ENCODE assay signal across 28 cellular contexts in the genomic region with DNA sequence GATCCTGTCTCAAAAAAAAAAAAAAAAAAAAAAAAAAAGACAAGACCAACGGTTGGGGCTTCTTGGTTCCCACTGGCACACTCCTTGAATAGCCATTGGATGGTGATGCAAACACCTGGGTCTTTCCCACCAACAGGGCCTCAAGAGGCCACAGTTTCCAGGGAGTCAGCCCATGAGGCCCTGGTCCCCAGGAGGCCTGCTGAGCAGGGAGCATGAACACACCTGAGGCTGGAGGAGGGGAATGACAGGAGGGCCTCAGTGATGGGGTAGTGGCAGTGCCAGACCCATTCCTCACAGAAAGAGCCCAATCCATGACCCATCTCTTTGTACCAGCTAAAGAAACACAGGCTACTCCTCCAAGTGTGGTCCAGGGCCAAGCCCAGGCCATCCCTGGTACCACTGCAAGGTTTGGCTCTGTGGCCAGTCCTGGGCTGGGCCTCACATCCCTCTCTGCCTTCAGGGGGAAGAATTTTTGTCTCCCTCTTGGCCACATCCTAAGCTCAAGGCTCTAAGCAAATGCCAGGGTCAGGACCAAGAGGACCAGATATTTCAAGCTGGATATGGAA. TPM values are rescaled to one million over a fixed set of nuclear protein-coding genes. Genes with fewer than 3 reads are reported as not detected.
DNase-seq lines count a peak whose midpoint lies in the region; ATAC-seq, FAIRE-seq and TF ChIP-seq lines count a peak whose summit lies in the region.
"Had no signal": no experiment of that assay in that cellular context is flagged by ENCODE, and none has a peak within 500 bp of the region (broad histone marks: within the 10 kb centered on the region; RNA-seq: fewer than 3 reads in every experiment).

No MANE protein-coding gene starts in this region.

- peaks cover 0 to 8% of the 10 kb centered on the region in 2 experiments; a peak in 1 of 4 replicates for H3K4me1 ChIP-seq in HCT116 (ENCODE audit: control insufficient read depth in 1 of 2, insufficient read depth in 2 of 2, low read length in 2 of 2)
- H3K4me1 ChIP-seq in HepG2 (ENCODE audit: insufficient read depth, low read length), result peaks cover 1% of the 10 kb centered on the region
- peaks cover 0 to 17% (median 10%) of the 10 kb centered on the region in 6 donors for H3K4me1 ChIP-seq in spleen
- H3K4me1 ChIP-seq: colonic mucosa, psoas muscle had no signal

- no peak for DNase-seq in HCT116 (ENCODE audit: low read depth, low spot score)
- peak in 1 of 34 experiments; percentile 2 for DNase-seq in T-cell
- no peak for DNase-seq in HepG2 (ENCODE audit: low spot score)
- DNase-seq in spleen, result peak; percentile 29
- no peak for DNase-seq in activated effector memory CD4-positive, alpha-beta T cell treated with anti-CD3 and anti-CD28 coated beads, Interleukin-2, amount 50 U/mL, for 16 hours
- no peak for DNase-seq in D341Med (ENCODE audit: low spot score)
- no peak for DNase-seq in Ammon's horn (ENCODE audit: low spot score)
- DNase-seq: activated CD4-positive, alpha-beta T cell treated with anti-CD3 and anti-CD28 coated beads, Interleukin-2, amount 10 ng/mL, durations not matched to agents 24 days and 14 days; activated gamma-delta T cell; brain microvascular endothelial cell; CD4-positive, CD25-positive, alpha-beta regulatory T cell; colonic mucosa; EL; HCEC 1CT; hypothalamus; NCI-H1694 treated with DMSO at 0.1 percent for 48 hours; NCI-H2171; NCI-H526 treated with DMSO at 0.1 percent for 48 hours; psoas muscle; stimulated activated CD4-positive, alpha-beta T cell treated with anti-CD3 and anti-CD28 coated beads, Interleukin-1b, Interleukin-23, amount 100 ng/mL, for 48 hours had no signal

- H3K36me3 ChIP-seq in HCT116 (ENCODE audit: control insufficient read depth in 1 of 2, insufficient read depth in 2 of 2, low read length in 2 of 2), result no peaks in the 10 kb centered on the region
- H3K36me3 ChIP-seq in HepG2 (replicated peaks in 1 of 2; ENCODE audit: control insufficient read depth in 1 of 2, insufficient read depth in 2 of 2, low read length in 2 of 2), result peaks cover 33 to 58% of the 10 kb centered on the region in 2 experiments
- peaks cover 0 to 37% (median 17%) of the 10 kb centered on the region in 6 donors for H3K36me3 ChIP-seq in spleen
- H3K36me3 ChIP-seq: colonic mucosa had no signal

- H2AFZ ChIP-seq in HCT116 (ENCODE audit: low read depth, low read length, poor library complexity, severe bottlenecking), result no peak overlapping the region
- H2AFZ ChIP-seq in HepG2 (ENCODE audit: low read length), result no peak overlapping the region

- WGBS in HepG2 (ENCODE audit: low lambda C conversion rate), result 70% methylated on average over 1 of the region's 1 CpG
- 73 to 100% (median 77%) methylated on average over 1 of the region's 1 CpG for WGBS in spleen, 5 donors

- intact Hi-C loops in HCT116 (cut with micrococcal nuclease) (no loop called here), HepG2 (cut with micrococcal nuclease; ENCODE audit: unreplicated experiment) (no loop called here), spleen (cut with DNase I; ENCODE audit: low total_unique reads) (no loop called here)

- H3K79me2 ChIP-seq in HCT116 (ENCODE audit: insufficient read depth, low read length) (no peaks in the 10 kb centered on the region), HepG2 (ENCODE audit: insufficient read depth, low read length) (peaks cover 3% of the 10 kb centered on the region)

- no peaks in the 10 kb centered on the region for H3K27me3 ChIP-seq in HCT116 (ENCODE audit: insufficient read depth, low read length)
- H3K27me3 ChIP-seq in HepG2 (ENCODE audit: control insufficient read depth in 1 of 2, insufficient read depth in 2 of 2, low read length in 2 of 2), result no peaks in the 10 kb centered on the region
- H3K27me3 ChIP-seq in spleen (replicated peaks in 1 of 7), result no peaks in the 10 kb centered on the region
- H3K27me3 ChIP-seq: brain microvascular endothelial cell, colonic mucosa, esophagus muscularis mucosa, gastroesophageal sphincter, testis had no signal

- no peak for TF ChIP-seq RAD21 in HCT116 (IDR thresholded peaks at IDR 0.05; ENCODE audit: low read depth)
- TF ChIP-seq RAD21 in HepG2 (CRISPR knock-in tag; IDR thresholded peaks at IDR 0.05), result no peak

- BruUV-seq in HCT116 (replicated peaks; lab: Mats Ljungman, UMichigan) (no TSS peak), HepG2 (replicated peaks; lab: Mats Ljungman, UMichigan) (no TSS peak)

- H3K4me3 Mint-ChIP-seq in T-cell, result no peak overlapping the region
- H3K4me3 Mint-ChIP-seq: activated CD4-positive, alpha-beta T cell treated with anti-CD3 and anti-CD28 coated beads, Interleukin-2, amount 10 ng/mL, durations not matched to agents 24 days and 14 days; CD4-positive, CD25-positive, alpha-beta regulatory T cell; stimulated activated effector memory CD8-positive, alpha-beta T cell treated with anti-CD3 and anti-CD28 coated beads, Interleukin-12 subunit alpha, Interleukin-12 subunit beta, amount 100 ng/mL, for 72 hours; T-helper 2 cell treated with Interferon-gamma antibody and Interleukin-4, amounts not matched to agents 5 μg/mL and 100 μg/mL, for 36 hours had no signal

- CTCF ChIA-PET in HCT116 (lab: Charles Lee) (no interaction called here), T-cell (lab: Charles Lee) (interaction anchor here in 1 of 2 donors (0.6 kb wide), 2 partner anchors 865 to 887 kb away, joined by 3 to 6 read pairs; no protein-coding TSS in a partner anchor), HepG2 (lab: Yijun Ruan, JAX; ENCODE audit: low intra/inter-chr PET ratio, low total read pairs) (no interaction called here)

- no peaks in the 10 kb centered on the region for H3K9me3 Mint-ChIP-seq in T-cell
- H3K9me3 Mint-ChIP-seq: activated CD4-positive, alpha-beta T cell treated with anti-CD3 and anti-CD28 coated beads, Interleukin-2, amount 10 ng/mL, durations not matched to agents 24 days and 14 days; CD4-positive, CD25-positive, alpha-beta regulatory T cell; stimulated activated effector memory CD8-positive, alpha-beta T cell treated with anti-CD3 and anti-CD28 coated beads, Interleukin-12 subunit alpha, Interleukin-12 subunit beta, amount 100 ng/mL, for 72 hours; T-helper 2 cell treated with Interferon-gamma antibody and Interleukin-4, amounts not matched to agents 5 μg/mL and 100 μg/mL, for 36 hours had no signal

- TF ChIP-seq CTCF in HCT116 (IDR thresholded peaks at IDR 0.05 in 2 of 3, conservative IDR thresholded peaks at IDR 0.05 in 1 of 3; ENCODE audit: borderline replicate concordance in 1 of 3, insufficient read depth in 1 of 3, low read depth in 2 of 3, low read length in 2 of 3) (no peak), HepG2 (CRISPR knock-in tag; IDR thresholded peaks at IDR 0.05) (no peak), spleen (IDR thresholded peaks at IDR 0.05 in 8 of 11, conservative IDR thresholded peaks at IDR 0.05 in 3 of 11) (no peak)

- no peak for FAIRE-seq in HepG2 (lab: Jason Lieb, UNC)

- H3K27ac ChIP-seq in HCT116 (ENCODE audit: low read depth, low read length) (no peak overlapping the region), HepG2 (ENCODE audit: extremely low read length, insufficient read depth, low read length) (no peak overlapping the region), spleen (no peak overlapping the region)
- H3K27ac ChIP-seq: brain microvascular endothelial cell, colonic mucosa, gastroesophageal sphincter, psoas muscle, testis had no signal

- H3K9ac ChIP-seq in HCT116 (ENCODE audit: low read length) (no peak overlapping the region), HepG2 (ENCODE audit: insufficient read depth, low read depth, low read length) (no peak overlapping the region)

- no peaks in the 10 kb centered on the region for H3K27me3 Mint-ChIP-seq in T-cell
- H3K27me3 Mint-ChIP-seq: activated CD4-positive, alpha-beta T cell treated with anti-CD3 and anti-CD28 coated beads, Interleukin-2, amount 10 ng/mL, durations not matched to agents 24 days and 14 days had no signal

- H3K9me3 ChIP-seq in HCT116 (ENCODE audit: control insufficient read depth in 1 of 2, insufficient read depth in 1 of 2, low read depth in 1 of 2, low read length in 2 of 2) (no peaks in the 10 kb centered on the region), HepG2 (ENCODE audit: low read length) (no peaks in the 10 kb centered on the region), spleen (no peaks in the 10 kb centered on the region)
- H3K9me3 ChIP-seq: colonic mucosa, esophagus muscularis mucosa, gastroesophageal sphincter, psoas muscle, testis had no signal

- no peak for TF ChIP-seq EP300 in HepG2 (IDR thresholded peaks at IDR 0.05; ENCODE audit: low read depth in 2 of 2, low read length in 2 of 2)
- no peak for TF ChIP-seq EP300 in HepG2 (CRISPR knock-in tag; IDR thresholded peaks at IDR 0.05; ENCODE audit: borderline replicate concordance)

- TF ChIP-seq POLR2A in HCT116 (IDR thresholded peaks at IDR 0.05; ENCODE audit: borderline replicate concordance, extremely low read depth, insufficient read depth, insufficient read length) (no peak), HepG2 (IDR thresholded peaks at IDR 0.05; ENCODE audit: insufficient read depth in 1 of 2, low read depth in 2 of 2, low read length in 2 of 2) (no peak), spleen (IDR thresholded peaks at IDR 0.05) (no peak)

- peaks cover 9 to 21% (median 17%) of the 10 kb centered on the region in 3 donors for H3K4me1 Mint-ChIP-seq in T-cell

- POLR2A ChIA-PET in HCT116 (lab: Charles Lee) (no interaction called here), T-cell (lab: Charles Lee) (interaction anchor here in 1 of 2 donors (0.7 kb wide), 1 partner anchor 14 kb away, joined by 8 read pairs; a partner anchor contains a TSS), HepG2 (lab: Yijun Ruan, JAX) (interaction anchor here (0.7 kb wide), 1 partner anchor 9 kb away, joined by 3 read pairs; no protein-coding TSS in a partner anchor)

- H3K4me3 ChIP-seq in HCT116 (replicated peaks in 1 of 2; ENCODE audit: low read depth in 1 of 2, low read length in 2 of 2), result no peak overlapping the region
- no peak overlapping the region for H3K4me3 ChIP-seq in HepG2 (replicated peaks in 1 of 3; ENCODE audit: insufficient read depth in 1 of 3, low read depth in 2 of 3, low read length in 3 of 3)
- no peak overlapping the region for H3K4me3 ChIP-seq in spleen
- H3K4me3 ChIP-seq: colonic mucosa, esophagus muscularis mucosa, gastroesophageal sphincter, lung, psoas muscle, skin epidermis, testis had no signal

- no peaks in the 10 kb centered on the region for H3K9me2 ChIP-seq in HCT116 (ENCODE audit: insufficient read depth)

- peak overlapping the region; percentile 19 to 28 for H3K27ac Mint-ChIP-seq in T-cell
- H3K27ac Mint-ChIP-seq: activated CD4-positive, alpha-beta T cell treated with anti-CD3 and anti-CD28 coated beads, Interleukin-2, amount 10 ng/mL, durations not matched to agents 24 days and 14 days; stimulated activated effector memory CD8-positive, alpha-beta T cell treated with anti-CD3 and anti-CD28 coated beads, Interleukin-12 subunit alpha, Interleukin-12 subunit beta, amount 100 ng/mL, for 72 hours had no signal

- H3K4me2 ChIP-seq in HCT116 (ENCODE audit: low read length), result no peak overlapping the region
- H3K4me2 ChIP-seq in HepG2 (ENCODE audit: low read depth, low read length), result no peak overlapping the region

- 0 out of 2 replicates have a peak, but pooled peaks have one; percentile 26 for ATAC-seq in HCT116
- no peak for ATAC-seq in T-cell (replicated peaks in 1 of 4)
- ATAC-seq in HepG2, result no peak
- ATAC-seq: gastroesophageal sphincter; psoas muscle; stimulated activated effector memory CD8-positive, alpha-beta T cell treated with anti-CD3 and anti-CD28 coated beads, Interleukin-12 subunit alpha, Interleukin-12 subunit beta, amount 100 ng/mL, for 72 hours had no signal

- in situ Hi-C loops in HepG2 (cut with HindIII; ENCODE audit: extremely low pct_ligation_motif_present, low pct_unique_long_range_greater_than_20kb), result no loop called here

- peaks cover 9% of the 10 kb centered on the region for H3K36me3 Mint-ChIP-seq in T-cell
- H3K36me3 Mint-ChIP-seq: CD4-positive, CD25-positive, alpha-beta regulatory T cell had no signal

- H4K20me1 ChIP-seq in HCT116 (ENCODE audit: insufficient read depth) (no peaks in the 10 kb centered on the region), HepG2 (ENCODE audit: insufficient read depth, low read length) (no peaks in the 10 kb centered on the region)

- RAD21 ChIA-PET in HCT116 (lab: Charles Lee; ENCODE audit: low non-redundant PET in 1 of 2, low total read pairs in 2 of 2, uncharacterized antibody in 2 of 2, unreplicated experiment in 2 of 2), result no interaction called here

RNA-seq across cellular contexts. Expression of a gene that starts 13.9 kb away (rescaled TPM):
- total RNA-seq in HCT116 (2021; ENCODE audit: unreplicated experiment), result 28.8 TPM
- 17.8 and 19.7 TPM in 2 replicates for polyA plus RNA-seq in HCT116 (2012)
- total RNA-seq in T-cell, result 10 to 100 TPM; 34.6 to 62.2 (median 48.4) TPM
- 67.6 and 97.1 TPM in 2 replicates for total RNA-seq in HepG2 (2016; rRNA removed; fragmentation: Illumina TruSeq; extraction: Trizol)
- total RNA-seq in HepG2 (2016; cell fraction: cytosol; rRNA removed; fragmentation: Illumina TruSeq; extraction: Trizol; ENCODE audit: low read depth), result 43.5 and 44.1 TPM in 2 replicates
- 66.0 and 92.7 TPM in 2 replicates for total RNA-seq in HepG2 (2016; cell fraction: insoluble cytoplasmic fraction; rRNA removed; fragmentation: Illumina TruSeq; extraction: Trizol)
- 109 and 111 TPM in 2 replicates for total RNA-seq in HepG2 (2016; cell fraction: membrane; rRNA removed; fragmentation: Illumina TruSeq; extraction: Trizol)
- total RNA-seq in HepG2 (2016; cell fraction: nucleus; rRNA removed; fragmentation: Illumina TruSeq; extraction: Trizol), result 24.1 and 29.7 TPM in 2 replicates
- 50.8 and 64.3 TPM in 2 replicates for polyA plus RNA-seq in HepG2 (2011; rRNA removed)
- polyA plus RNA-seq in HepG2 (2011; cell fraction: cytosol; rRNA removed), result 39.2 and 54.5 TPM in 2 replicates
- polyA plus RNA-seq in HepG2 (2011; cell fraction: nucleus; rRNA removed), result 13.9 and 16.0 TPM in 2 replicates
- polyA plus RNA-seq in HepG2 (2012), result 30.2 and 34.8 TPM in 2 replicates
- polyA plus RNA-seq in HepG2 (2016; cell fraction: cytosol; fragmentation: Illumina TruSeq; extraction: Trizol; ENCODE audit: low read depth), result 58.2 and 66.9 TPM in 2 replicates
- 110 and 111 TPM in 2 replicates for polyA plus RNA-seq in HepG2 (2016; cell fraction: insoluble cytoplasmic fraction; fragmentation: Illumina TruSeq; extraction: Trizol; ENCODE audit: low read depth)
- polyA plus RNA-seq in HepG2 (2016; cell fraction: membrane; fragmentation: Illumina TruSeq; extraction: Trizol; ENCODE audit: low read depth), result 110 and 116 TPM in 2 replicates
- polyA plus RNA-seq in HepG2 (2016; cell fraction: nucleus; fragmentation: Illumina TruSeq; extraction: Trizol; ENCODE audit: insufficient read depth, low read depth), result 41.6 and 42.0 TPM in 2 replicates
- polyA minus RNA-seq in HepG2 (2011; rRNA and poly(A)+ RNA removed; ENCODE audit: low replicate concordance), result 31.4 and 38.5 TPM in 2 replicates
- polyA minus RNA-seq in HepG2 (2011; cell fraction: cytosol; rRNA and poly(A)+ RNA removed), result 29.3 and 33.2 TPM in 2 replicates
- polyA minus RNA-seq in HepG2 (2011; cell fraction: nucleus; rRNA and poly(A)+ RNA removed), result 14.2 and 21.6 TPM in 2 replicates
- 10 to 100 TPM; 38.0 to 84.6 (median 62.4) TPM for total RNA-seq in spleen
- 10 to 100 TPM; 30.1 to 65.1 (median 35.7) TPM for polyA plus RNA-seq in spleen

RNA-seq across cellular contexts. Expression of a gene that starts 25.5 kb away (rescaled TPM):
- total RNA-seq in HCT116 (2021; ENCODE audit: unreplicated experiment), result 3.1 TPM
- 5.3 and 5.9 TPM in 2 replicates for polyA plus RNA-seq in HCT116 (2012)
- total RNA-seq in T-cell, result 1 to 10 TPM; 1.4 to 4.3 (median 3.3) TPM
- total RNA-seq in HepG2 (2016; rRNA removed; fragmentation: Illumina TruSeq; extraction: Trizol), result 39.5 and 60.6 TPM in 2 replicates
- total RNA-seq in HepG2 (2016; cell fraction: cytosol; rRNA removed; fragmentation: Illumina TruSeq; extraction: Trizol; ENCODE audit: low read depth), result 31.6 and 42.4 TPM in 2 replicates
- total RNA-seq in HepG2 (2016; cell fraction: insoluble cytoplasmic fraction; rRNA removed; fragmentation: Illumina TruSeq; extraction: Trizol), result 36.8 and 62.7 TPM in 2 replicates
- 53.7 and 65.8 TPM in 2 replicates for total RNA-seq in HepG2 (2016; cell fraction: membrane; rRNA removed; fragmentation: Illumina TruSeq; extraction: Trizol)
- 44.1 and 48.9 TPM in 2 replicates for total RNA-seq in HepG2 (2016; cell fraction: nucleus; rRNA removed; fragmentation: Illumina TruSeq; extraction: Trizol)
- 127 and 160 TPM in 2 replicates for polyA plus RNA-seq in HepG2 (2011; rRNA removed)
- 145 and 183 TPM in 2 replicates for polyA plus RNA-seq in HepG2 (2011; cell fraction: cytosol; rRNA removed)
- polyA plus RNA-seq in HepG2 (2011; cell fraction: nucleus; rRNA removed), result 77.5 and 88.9 TPM in 2 replicates
- 40.5 and 51.4 TPM in 2 replicates for polyA plus RNA-seq in HepG2 (2012)
- 35.9 and 51.7 TPM in 2 replicates for polyA plus RNA-seq in HepG2 (2016; cell fraction: cytosol; fragmentation: Illumina TruSeq; extraction: Trizol; ENCODE audit: low read depth)
- polyA plus RNA-seq in HepG2 (2016; cell fraction: insoluble cytoplasmic fraction; fragmentation: Illumina TruSeq; extraction: Trizol; ENCODE audit: low read depth), result 47.5 and 48.8 TPM in 2 replicates
- polyA plus RNA-seq in HepG2 (2016; cell fraction: membrane; fragmentation: Illumina TruSeq; extraction: Trizol; ENCODE audit: low read depth), result 56.6 and 67.1 TPM in 2 replicates
- 83.7 and 88.2 TPM in 2 replicates for polyA plus RNA-seq in HepG2 (2016; cell fraction: nucleus; fragmentation: Illumina TruSeq; extraction: Trizol; ENCODE audit: insufficient read depth, low read depth)
- polyA minus RNA-seq in HepG2 (2011; rRNA and poly(A)+ RNA removed; ENCODE audit: low replicate concordance), result 159 and 370 TPM in 2 replicates
- polyA minus RNA-seq in HepG2 (2011; cell fraction: cytosol; rRNA and poly(A)+ RNA removed), result 54.5 and 69.4 TPM in 2 replicates
- 23.7 and 30.3 TPM in 2 replicates for polyA minus RNA-seq in HepG2 (2011; cell fraction: nucleus; rRNA and poly(A)+ RNA removed)
- 10 to 100 TPM in 6 of 7 donors, 1 to 10 TPM in 1; 9.6 to 53.1 (median 29.1) TPM for total RNA-seq in spleen
- polyA plus RNA-seq in spleen, result 10 to 100 TPM in 1 of 3 donors, 1 to 10 TPM in 2; 4.7 to 19.1 (median 7.0) TPM
- total RNA-seq: activated CD4-positive, alpha-beta T cell treated with anti-CD3 and anti-CD28 coated beads, Interleukin-2, amount 10 ng/mL, durations not matched to agents 24 days and 14 days; CD4-positive, CD25-positive, alpha-beta regulatory T cell; LHCN-M2 had no signal
